ENCODE assay signal across 1 cellular context in the genomic region with DNA sequence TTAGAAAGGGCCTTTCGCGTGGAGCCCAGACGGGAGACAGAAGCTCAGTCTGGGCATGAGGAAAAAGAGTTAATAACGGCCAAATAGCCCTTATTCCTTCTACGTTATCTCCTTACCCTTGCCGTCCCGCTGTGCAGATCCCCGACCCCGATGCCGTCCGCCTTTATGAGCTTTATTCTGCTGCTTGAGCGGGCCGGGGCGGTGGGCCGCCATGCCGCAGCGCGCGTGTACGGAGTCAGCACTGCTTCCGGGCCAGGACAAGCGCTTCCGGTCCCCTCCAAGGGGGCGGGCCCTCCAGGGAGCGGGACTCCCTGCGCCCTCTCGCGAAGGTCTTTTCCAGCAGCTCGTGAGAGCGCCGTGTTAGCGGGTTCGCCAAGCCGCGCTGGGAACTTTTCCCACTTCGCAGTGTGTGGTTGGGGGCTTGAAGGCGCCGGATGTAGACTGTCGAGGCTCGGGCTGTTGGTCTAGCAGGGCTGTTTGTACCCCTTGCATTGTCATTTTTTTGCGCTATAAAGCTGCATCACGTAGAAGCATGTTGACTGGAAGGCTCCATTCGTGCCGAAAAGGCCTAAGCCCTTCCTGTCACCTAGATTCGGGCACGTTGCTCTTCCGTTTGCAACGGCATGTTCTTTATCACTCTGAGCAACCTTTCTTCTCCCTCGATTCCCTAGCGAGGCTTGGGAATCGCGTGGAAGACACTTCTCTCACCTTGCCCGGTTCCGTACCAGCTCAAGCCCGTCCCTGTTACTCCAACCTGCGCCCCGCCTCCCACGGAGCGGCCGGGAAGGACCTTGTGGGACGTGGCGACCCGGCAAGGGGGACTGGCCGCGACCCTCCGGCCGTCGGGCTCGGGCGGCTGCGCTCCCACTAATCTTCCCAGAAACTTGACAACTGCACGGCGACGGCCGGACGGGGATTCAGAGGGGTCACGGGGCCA.
TF ChIP-seq lines count a peak whose summit lies in the region.

Gene TSR1 (minus strand): TSS at position 243 of the 937 bp plus-strand sequence. CDS start 30 bp downstream, at position 213.

TF ChIP-seq in HepG2, 621 proteins besides CTCF, POLR2A, EP300 and RAD21 (continued from another document and continues in another):
- TF ChIP-seq, protein P1, sequence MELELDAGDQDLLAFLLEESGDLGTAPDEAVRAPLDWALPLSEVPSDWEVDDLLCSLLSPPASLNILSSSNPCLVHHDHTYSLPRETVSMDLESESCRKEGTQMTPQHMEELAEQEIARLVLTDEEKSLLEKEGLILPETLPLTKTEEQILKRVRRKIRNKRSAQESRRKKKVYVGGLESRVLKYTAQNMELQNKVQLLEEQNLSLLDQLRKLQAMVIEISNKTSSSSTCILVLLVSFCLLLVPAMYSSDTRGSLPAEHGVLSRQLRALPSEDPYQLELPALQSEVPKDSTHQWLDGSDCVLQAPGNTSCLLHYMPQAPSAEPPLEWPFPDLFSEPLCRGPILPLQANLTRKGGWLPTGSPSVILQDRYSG (CRISPR knock-in tag; IDR thresholded peaks at IDR 0.05), result 0 out of 2 replicates have a peak, but pooled peaks have one; percentile 25
- peak; percentile 17; the same call in 1 of the 2 replicates for TF ChIP-seq ZNF34 (CRISPR knock-in tag; IDR thresholded peaks at IDR 0.05; ENCODE audit: borderline replicate concordance)
- TF ChIP-seq ZNF253 (CRISPR knock-in tag; IDR thresholded peaks at IDR 0.05; ENCODE audit: borderline replicate concordance), result no peak
- TF ChIP-seq ZNF280B (CRISPR knock-in tag; IDR thresholded peaks at IDR 0.05; ENCODE audit: borderline replicate concordance), result no peak
- peak; percentile 75 for TF ChIP-seq ERF (CRISPR knock-in tag; IDR thresholded peaks at IDR 0.05)
- TF ChIP-seq SMAD9 (CRISPR knock-in tag; IDR thresholded peaks at IDR 0.05), result no peak
- TF ChIP-seq REPIN1 (CRISPR knock-in tag; IDR thresholded peaks at IDR 0.05; ENCODE audit: borderline replicate concordance, low read depth), result no peak; the same call in 1 of the 2 replicates
- no peak for TF ChIP-seq TCF7 (IDR thresholded peaks at IDR 0.05; ENCODE audit: low read depth)
- peak; percentile 89; the same call in 1 of the 2 replicates for TF ChIP-seq ZBTB42 (CRISPR knock-in tag; IDR thresholded peaks at IDR 0.05)
- TF ChIP-seq ZNF790 (CRISPR knock-in tag; IDR thresholded peaks at IDR 0.05; ENCODE audit: borderline replicate concordance), result peak; percentile 78; the same call in 1 of the 2 replicates
- TF ChIP-seq HMGA1 (CRISPR knock-in tag; conservative IDR thresholded peaks at IDR 0.05), result no peak
- peak; percentile 58; the same call in 1 of the 2 replicates for TF ChIP-seq ZNF275 (CRISPR knock-in tag; IDR thresholded peaks at IDR 0.05; ENCODE audit: borderline replicate concordance)
- peak; percentile 71; the same call in 1 of the 2 replicates for TF ChIP-seq KDM4B (CRISPR knock-in tag; IDR thresholded peaks at IDR 0.05)
- TF ChIP-seq ZFAT (CRISPR knock-in tag; conservative IDR thresholded peaks at IDR 0.05), result no peak
- no peak for TF ChIP-seq PHB2 (IDR thresholded peaks at IDR 0.05; ENCODE audit: partially characterized antibody)
- peak; percentile 68 for TF ChIP-seq HCFC1 (IDR thresholded peaks at IDR 0.05; ENCODE audit: low read depth, low read length)
- no peak for TF ChIP-seq ZNF282 (IDR thresholded peaks at IDR 0.05; ENCODE audit: partially characterized antibody)
- no peak for TF ChIP-seq AGO1 (IDR thresholded peaks at IDR 0.05; ENCODE audit: low read depth, low read length, poor library complexity, severe bottlenecking)
- peak; percentile 93 for TF ChIP-seq POLR2AphosphoS5 (IDR thresholded peaks at IDR 0.05; ENCODE audit: low read depth, low read length)
- peak; percentile 87 for TF ChIP-seq ZNF552 (CRISPR knock-in tag; IDR thresholded peaks at IDR 0.05; ENCODE audit: borderline replicate concordance)
- no peak for TF ChIP-seq ZNF570 (CRISPR knock-in tag; IDR thresholded peaks at IDR 0.05; ENCODE audit: borderline replicate concordance)
- peak; percentile 23 for TF ChIP-seq SKI (IDR thresholded peaks at IDR 0.05; ENCODE audit: partially characterized antibody)
- TF ChIP-seq MATR3 (CRISPR knock-in tag; IDR thresholded peaks at IDR 0.05), result no peak
- TF ChIP-seq ZNF362 (CRISPR knock-in tag; IDR thresholded peaks at IDR 0.05; ENCODE audit: borderline replicate concordance), result no peak
- 0 out of 2 replicates have a peak, but pooled peaks have one; percentile 24 for TF ChIP-seq ZNF782 (CRISPR knock-in tag; IDR thresholded peaks at IDR 0.05; ENCODE audit: borderline replicate concordance)
- TF ChIP-seq ZNF260 (CRISPR knock-in tag; IDR thresholded peaks at IDR 0.05; ENCODE audit: borderline replicate concordance, low read depth), result no peak
- TF ChIP-seq SP2 (CRISPR knock-in tag; IDR thresholded peaks at IDR 0.05), result peak; percentile 83
- peak; percentile 64; the same call in 1 of the 2 replicates for TF ChIP-seq ZNF232 (CRISPR knock-in tag; IDR thresholded peaks at IDR 0.05; ENCODE audit: borderline replicate concordance)
- no peak for TF ChIP-seq FIP1L1 (IDR thresholded peaks at IDR 0.05; ENCODE audit: borderline replicate concordance, insufficient read depth, low read depth, low read length)
- no peak for TF ChIP-seq ZNF235 (CRISPR knock-in tag; IDR thresholded peaks at IDR 0.05; ENCODE audit: borderline replicate concordance)
- TF ChIP-seq RFXAP (CRISPR knock-in tag; IDR thresholded peaks at IDR 0.05; ENCODE audit: borderline replicate concordance), result peak; percentile 67; the same call in 1 of the 2 replicates
- no peak for TF ChIP-seq SIX4 (CRISPR knock-in tag; IDR thresholded peaks at IDR 0.05)
- peak; percentile 26; the same call in 1 of the 2 replicates for TF ChIP-seq NFE2 (CRISPR knock-in tag; IDR thresholded peaks at IDR 0.05)
- peak; percentile 3; the same call in 1 of the 2 replicates for TF ChIP-seq ZSCAN29 (CRISPR knock-in tag; conservative IDR thresholded peaks at IDR 0.05)
- TF ChIP-seq HDAC1 (CRISPR knock-in tag; IDR thresholded peaks at IDR 0.05), result peak; percentile 97
- peak; percentile 89; the same call in 1 of the 2 replicates for TF ChIP-seq ZMAT3 (CRISPR knock-in tag; conservative IDR thresholded peaks at IDR 0.05)
- no peak for TF ChIP-seq CHD4 (IDR thresholded peaks at IDR 0.05; ENCODE audit: borderline replicate concordance, low read length)
- no peak for TF ChIP-seq RFX1 (IDR thresholded peaks at IDR 0.05)
- 0 out of 2 replicates have a peak, but pooled peaks have one; percentile 44 for TF ChIP-seq ZNF333 (CRISPR knock-in tag; IDR thresholded peaks at IDR 0.05; ENCODE audit: borderline replicate concordance)
- TF ChIP-seq ZFP36 (IDR thresholded peaks at IDR 0.05; ENCODE audit: borderline replicate concordance, low read depth, low read length, partially characterized antibody), result no peak
- peak; percentile 88 for TF ChIP-seq HES4 (CRISPR knock-in tag; IDR thresholded peaks at IDR 0.05; ENCODE audit: borderline replicate concordance)
- TF ChIP-seq, protein P2, sequence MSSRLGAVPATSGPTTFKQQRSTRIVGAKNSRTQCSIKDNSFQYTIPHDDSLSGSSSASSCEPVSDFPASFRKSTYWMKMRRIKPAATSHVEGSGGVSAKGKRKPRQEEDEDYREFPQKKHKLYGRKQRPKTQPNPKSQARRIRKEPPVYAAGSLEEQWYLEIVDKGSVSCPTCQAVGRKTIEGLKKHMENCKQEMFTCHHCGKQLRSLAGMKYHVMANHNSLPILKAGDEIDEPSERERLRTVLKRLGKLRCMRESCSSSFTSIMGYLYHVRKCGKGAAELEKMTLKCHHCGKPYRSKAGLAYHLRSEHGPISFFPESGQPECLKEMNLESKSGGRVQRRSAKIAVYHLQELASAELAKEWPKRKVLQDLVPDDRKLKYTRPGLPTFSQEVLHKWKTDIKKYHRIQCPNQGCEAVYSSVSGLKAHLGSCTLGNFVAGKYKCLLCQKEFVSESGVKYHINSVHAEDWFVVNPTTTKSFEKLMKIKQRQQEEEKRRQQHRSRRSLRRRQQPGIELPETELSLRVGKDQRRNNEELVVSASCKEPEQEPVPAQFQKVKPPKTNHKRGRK (CRISPR knock-in tag; IDR thresholded peaks at IDR 0.05), result no peak
- TF ChIP-seq RCOR2 (CRISPR knock-in tag; IDR thresholded peaks at IDR 0.05), result no peak
- peak; percentile 74; the same call in 1 of the 2 replicates for TF ChIP-seq SMAD1 (CRISPR knock-in tag; IDR thresholded peaks at IDR 0.05; ENCODE audit: borderline replicate concordance, low read depth)
- peak; percentile 83; the same call in 1 of the 2 replicates for TF ChIP-seq ZSCAN9 (CRISPR knock-in tag; IDR thresholded peaks at IDR 0.05; ENCODE audit: borderline replicate concordance)
- TF ChIP-seq ZNF3 (CRISPR knock-in tag; IDR thresholded peaks at IDR 0.05), result no peak; the same call in 1 of the 2 replicates
- TF ChIP-seq ZBTB34 (CRISPR knock-in tag; IDR thresholded peaks at IDR 0.05), result peak; percentile 61; the same call in 1 of the 2 replicates
- TF ChIP-seq KLF12 (CRISPR knock-in tag; IDR thresholded peaks at IDR 0.05; ENCODE audit: borderline replicate concordance), result peak; percentile 69; the same call in 1 of the 2 replicates
- TF ChIP-seq TAF15 (IDR thresholded peaks at IDR 0.05; ENCODE audit: low read depth, low read length, poor library complexity, severe bottlenecking), result no peak
- 0 out of 2 replicates have a peak, but pooled peaks have one; percentile 66 for TF ChIP-seq CCDC6 (CRISPR knock-in tag; IDR thresholded peaks at IDR 0.05)
- TF ChIP-seq ZNF609 (CRISPR knock-in tag; IDR thresholded peaks at IDR 0.05; ENCODE audit: borderline replicate concordance), result peak; percentile 13
- TF ChIP-seq ZNF816 (CRISPR knock-in tag; IDR thresholded peaks at IDR 0.05; ENCODE audit: borderline replicate concordance), result no peak
- TF ChIP-seq DMAP1 (CRISPR knock-in tag; IDR thresholded peaks at IDR 0.05), result peak; percentile 98
